1 cellular context compared by ENCODE assay signal in the genomic region with DNA sequence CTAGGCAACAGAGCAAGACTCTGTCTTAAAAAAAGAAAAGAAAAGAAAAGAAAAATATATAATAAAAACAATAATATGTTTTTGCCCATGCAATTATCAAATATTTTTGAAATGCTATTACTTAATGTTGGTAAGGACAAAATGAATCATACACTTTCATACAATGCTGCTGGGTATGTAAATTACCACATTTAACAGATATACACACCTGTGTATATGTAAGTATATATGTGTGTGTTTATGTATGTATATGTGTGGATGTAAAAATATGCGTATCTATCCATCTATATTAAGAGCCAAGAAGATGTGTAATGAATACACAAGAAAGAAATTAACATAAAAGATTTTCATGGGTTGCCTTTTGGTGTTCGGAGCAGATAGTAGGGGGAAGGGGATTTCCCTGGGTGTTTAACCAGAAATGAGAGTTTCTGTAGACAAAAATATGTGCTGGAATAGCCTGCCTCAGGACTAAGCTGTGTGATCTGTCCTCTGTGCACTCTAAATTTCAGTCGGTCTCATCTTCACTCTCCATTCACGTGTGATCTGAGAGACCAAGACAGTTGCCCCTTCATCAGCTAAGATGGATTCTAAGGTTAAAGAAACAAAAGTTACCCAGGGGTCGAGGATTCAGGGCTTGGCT.
TF ChIP-seq lines count a peak whose summit lies in the region.

No MANE protein-coding gene starts in this region.

TF ChIP-seq in GM12878, 131 proteins besides CTCF, POLR2A, EP300 and RAD21 (continued from another document):
- no peak for TF ChIP-seq ZBED1 (IDR thresholded peaks at IDR 0.05; ENCODE audit: borderline replicate concordance)
- TF ChIP-seq, protein P1, sequence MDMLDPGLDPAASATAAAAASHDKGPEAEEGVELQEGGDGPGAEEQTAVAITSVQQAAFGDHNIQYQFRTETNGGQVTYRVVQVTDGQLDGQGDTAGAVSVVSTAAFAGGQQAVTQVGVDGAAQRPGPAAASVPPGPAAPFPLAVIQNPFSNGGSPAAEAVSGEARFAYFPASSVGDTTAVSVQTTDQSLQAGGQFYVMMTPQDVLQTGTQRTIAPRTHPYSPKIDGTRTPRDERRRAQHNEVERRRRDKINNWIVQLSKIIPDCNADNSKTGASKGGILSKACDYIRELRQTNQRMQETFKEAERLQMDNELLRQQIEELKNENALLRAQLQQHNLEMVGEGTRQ (IDR thresholded peaks at IDR 0.05; ENCODE audit: borderline replicate concordance, low read depth, low read length) = no peak
- no peak for TF ChIP-seq YBX1 (IDR thresholded peaks at IDR 0.05)
- no peak for TF ChIP-seq SREBF2 (IDR thresholded peaks at IDR 0.05; ENCODE audit: low read length)
- TF ChIP-seq CEBPB (IDR thresholded peaks at IDR 0.05; ENCODE audit: borderline replicate concordance in 1 of 2, low read depth in 2 of 2, low read length in 2 of 2) = no peak
- TF ChIP-seq KLF5 (IDR thresholded peaks at IDR 0.05; ENCODE audit: partially characterized antibody) = no peak
- no peak for TF ChIP-seq RUNX3 (IDR thresholded peaks at IDR 0.05; ENCODE audit: low read length)
- no peak for TF ChIP-seq JUND (IDR thresholded peaks at IDR 0.05; ENCODE audit: low read depth, low read length)
- no peak for TF ChIP-seq BCL11A (IDR thresholded peaks at IDR 0.05; ENCODE audit: low read depth, low read length)
- no peak for TF ChIP-seq NRF1 (conservative IDR thresholded peaks at IDR 0.05; ENCODE audit: low read depth, low read length)
TF ChIP-seq in GM12878: peak in this region for 0.
